In genomic region chr11:10573556-10573955, GRCh38 we compare ENCODE assay signal across 29 cellular contexts. TPM values are rescaled to one million over a fixed set of nuclear protein-coding genes. Genes with fewer than 3 reads are reported as not detected.
"Had no signal": no experiment of that assay in that cellular context is flagged by ENCODE, and none has a peak within 500 bp of the region (broad histone marks: within the 10 kb centered on the region; RNA-seq: fewer than 3 reads in every experiment).

No MANE protein-coding gene starts in this region.

- H3K4me1 ChIP-seq: prostate gland, right lobe of liver, suprapubic skin had no signal

- DNase-seq: activated CD4-positive, alpha-beta T cell treated with anti-CD3 and anti-CD28 coated beads for 1 hour; activated CD4-positive, alpha-beta T cell treated with anti-CD3 and anti-CD28 coated beads, Interleukin-2, amount 50 U/mL, for 1 hour; activated CD8-positive, alpha-beta T cell treated with anti-CD3 and anti-CD28 coated beads, Interleukin-2, amount 10 ng/mL, durations not matched to agents 7 days and 5 days; activated gamma-delta T cell; activated naive CD4-positive, alpha-beta T cell treated with anti-CD3 and anti-CD28 coated beads, Interleukin-2, amount 50 U/mL, for 16 hours; activated naive CD8-positive, alpha-beta T cell treated with anti-CD3 and anti-CD28 coated beads, Interleukin-2, amount 50 U/mL, for 24 hours; anterior cingulate cortex; brain microvascular endothelial cell; caudate nucleus; effector memory CD8-positive, alpha-beta T cell; foreskin fibroblast; glutamatergic neuron; hypothalamus; midbrain; natural killer cell; ovary; right lobe of liver; stimulated activated CD4-positive, alpha-beta T cell treated with anti-CD3 and anti-CD28 coated beads, Interleukin-1b, Interleukin-23, amount 100 ng/mL, for 48 hours; stimulated activated naive CD8-positive, alpha-beta T cell treated with anti-CD3 and anti-CD28 coated beads, Interleukin-15, amount 100 ng/mL, for 72 hours; T-helper 9 cell; upper lobe of left lung had no signal

- H3K9me3 ChIP-seq: ovary, prostate gland, right lobe of liver, SJSA1, suprapubic skin, upper lobe of left lung had no signal

- H3K36me3 ChIP-seq: brain microvascular endothelial cell, ovary, prostate gland, right lobe of liver, SJSA1, suprapubic skin had no signal

- H3K27ac ChIP-seq: brain microvascular endothelial cell, ovary, prostate gland, right lobe of liver, SJSA1, skin epidermis, suprapubic skin, upper lobe of left lung had no signal

- ATAC-seq: activated CD8-positive, alpha-beta T cell treated with anti-CD3 and anti-CD28 coated beads, Interleukin-2, amount 10 ng/mL, durations not matched to agents 7 days and 5 days; activated naive CD8-positive, alpha-beta T cell treated with anti-CD3 and anti-CD28 coated beads, Interleukin-2, amount 50 U/mL, for 24 hours; effector memory CD8-positive, alpha-beta T cell; natural killer cell; stimulated activated effector memory CD8-positive, alpha-beta T cell treated with anti-CD3 and anti-CD28 coated beads, Interleukin-12 subunit alpha, Interleukin-12 subunit beta, amount 100 ng/mL, for 72 hours; stimulated activated naive CD8-positive, alpha-beta T cell treated with anti-CD3 and anti-CD28 coated beads, Interleukin-15, amount 100 ng/mL, for 72 hours had no signal

- H3K27me3 ChIP-seq: brain microvascular endothelial cell, ovary, right lobe of liver, SJSA1, suprapubic skin, upper lobe of left lung had no signal

- H3K4me3 ChIP-seq: lung, ovary, prostate gland, right lobe of liver, SJSA1, skin epidermis, suprapubic skin, upper lobe of left lung had no signal

RNA-seq across cellular contexts. Expression of gene LYVE1, which starts 5.1 kb away (rescaled TPM):
- total RNA-seq: activated CD8-positive, alpha-beta T cell treated with anti-CD3 and anti-CD28 coated beads, Interleukin-2, amount 10 ng/mL, durations not matched to agents 7 days and 5 days; activated T-helper 1 cell treated with anti-CD3 and anti-CD28 coated beads, Interleukin-12 subunit alpha, Interleukin-12 subunit beta, Interleukin-2, Interleukin-4 antibody, amounts not matched to agents 30 ng/mL and 10 ng/mL and 1 ng/mL, durations not matched to agents 14 hours and 24 hours and 36 hours; natural killer cell; SJSA1; T-helper 1 cell treated with Interleukin-12 subunit alpha and Interleukin-12 subunit beta and Interleukin-4 antibody, amounts not matched to agents 30 ng/mL and 1 ng/mL, for 36 hours had no signal
